Comparison of ENCODE assay signal across 14 cellular contexts in genomic region chr5:10652151-10652550, GRCh38.
"Had no signal": no experiment of that assay in that cellular context is flagged by ENCODE, and none has a peak within 500 bp of the region (broad histone marks: within the 10 kb centered on the region; RNA-seq: fewer than 3 reads in every experiment).

No MANE protein-coding gene starts in this region.

- DNase-seq: activated CD4-positive, alpha-beta T cell treated with anti-CD3 and anti-CD28 coated beads, Interleukin-2, amount 10 ng/mL, durations not matched to agents 7 days and 5 days; activated naive CD4-positive, alpha-beta T cell treated with anti-CD3 and anti-CD28 coated beads, Interleukin-2, amount 50 U/mL, for 16 hours; activated T-cell treated with anti-CD3 and anti-CD28 coated beads for 4 hours; adrenal gland; foreskin keratinocyte; left cardiac atrium; mammary epithelial cell; nephron progenitor cell; stimulated activated CD4-positive, alpha-beta T cell treated with anti-CD3 and anti-CD28 coated beads, Interleukin-4, amount 100 ng/mL, for 4 hours; thyroid gland had no signal

- H3K27me3 Mint-ChIP-seq: activated CD4-positive, alpha-beta T cell treated with anti-CD3 and anti-CD28 coated beads, Interleukin-2, amount 10 ng/mL, durations not matched to agents 7 days and 5 days; activated T-helper 17 cell treated with anti-CD3 and anti-CD28 coated beads, Interleukin-2, amount 50 U/mL, for 72 hours; central memory CD8-positive, alpha-beta T cell; dendritic cell treated with granulocyte-macrophage colony-stimulating factor and Interleukin-4, amounts not matched to agents 40 ng/mL and 50 ng/mL, for 4 days had no signal

- H3K4me3 ChIP-seq: adrenal gland, esophagus muscularis mucosa, thyroid gland had no signal

- H3K27me3 ChIP-seq: foreskin keratinocyte had no signal

- H3K9me3 ChIP-seq: adrenal gland, thyroid gland had no signal

- ATAC-seq: activated T-helper 17 cell treated with anti-CD3 and anti-CD28 coated beads, Interleukin-2, amount 50 U/mL, for 72 hours; foreskin keratinocyte had no signal

- H3K27ac ChIP-seq: adrenal gland, esophagus muscularis mucosa, foreskin keratinocyte, thyroid gland had no signal

- H3K9me3 Mint-ChIP-seq: activated CD4-positive, alpha-beta T cell treated with anti-CD3 and anti-CD28 coated beads, Interleukin-2, amount 10 ng/mL, durations not matched to agents 7 days and 5 days; activated T-helper 17 cell treated with anti-CD3 and anti-CD28 coated beads, Interleukin-2, amount 50 U/mL, for 72 hours; central memory CD8-positive, alpha-beta T cell; dendritic cell treated with granulocyte-macrophage colony-stimulating factor and Interleukin-4, amounts not matched to agents 40 ng/mL and 50 ng/mL, for 4 days; nephron progenitor cell had no signal

- H3K4me1 ChIP-seq: adrenal gland, foreskin keratinocyte had no signal

- H3K36me3 ChIP-seq: adrenal gland, thyroid gland had no signal

- H3K4me3 Mint-ChIP-seq: activated CD4-positive, alpha-beta T cell treated with anti-CD3 and anti-CD28 coated beads, Interleukin-2, amount 10 ng/mL, durations not matched to agents 7 days and 5 days; activated T-helper 17 cell treated with anti-CD3 and anti-CD28 coated beads, Interleukin-2, amount 50 U/mL, for 72 hours; central memory CD8-positive, alpha-beta T cell; dendritic cell treated with granulocyte-macrophage colony-stimulating factor and Interleukin-4, amounts not matched to agents 40 ng/mL and 50 ng/mL, for 4 days; nephron progenitor cell had no signal

- H3K4me1 Mint-ChIP-seq: activated CD4-positive, alpha-beta T cell treated with anti-CD3 and anti-CD28 coated beads, Interleukin-2, amount 10 ng/mL, durations not matched to agents 7 days and 5 days; activated T-helper 17 cell treated with anti-CD3 and anti-CD28 coated beads, Interleukin-2, amount 50 U/mL, for 72 hours; central memory CD8-positive, alpha-beta T cell; nephron progenitor cell had no signal

- H3K27ac Mint-ChIP-seq: activated CD4-positive, alpha-beta T cell treated with anti-CD3 and anti-CD28 coated beads, Interleukin-2, amount 10 ng/mL, durations not matched to agents 7 days and 5 days; activated T-helper 17 cell treated with anti-CD3 and anti-CD28 coated beads, Interleukin-2, amount 50 U/mL, for 72 hours; dendritic cell treated with granulocyte-macrophage colony-stimulating factor and Interleukin-4, amounts not matched to agents 40 ng/mL and 50 ng/mL, for 4 days; nephron progenitor cell had no signal
